In genomic region chr4:107930821-107931774, GRCh38 we compare ENCODE assay signal across 1 cellular context.
TF ChIP-seq lines count a peak whose summit lies in the region.

TSS of gene CYP2U1 (plus strand) at chr4:107931549. CDS start at chr4:107931644, 95 bp downstream.

TF ChIP-seq in GM23338, 12 proteins besides CTCF, POLR2A, EP300 and RAD21 (continued from another document):
- no peak for TF ChIP-seq ZNF462 (CRISPR knock-in tag; IDR thresholded peaks at IDR 0.05)
